Comparison of ENCODE assay signal across 8 cellular contexts in the genomic region with DNA sequence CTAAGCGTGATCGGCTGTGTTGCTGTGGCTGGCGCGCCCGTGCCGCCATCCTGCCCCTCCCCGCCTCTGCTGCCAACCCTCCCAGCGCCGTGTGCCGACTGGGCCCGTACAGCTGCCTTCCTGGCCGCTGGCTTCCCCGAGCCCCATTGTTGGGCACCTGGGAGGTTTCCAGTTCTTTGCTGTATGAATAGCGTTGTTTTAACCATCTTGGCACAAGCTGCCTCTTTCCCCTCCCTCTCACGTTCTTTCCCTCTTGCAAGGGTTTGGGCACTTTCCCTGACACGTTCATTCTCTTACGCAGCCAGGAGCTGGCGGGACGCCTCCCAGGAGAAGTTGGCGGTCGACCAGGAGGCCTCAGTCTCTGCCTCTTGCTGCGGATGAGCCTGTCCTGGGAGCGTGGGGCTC. TPM values are rescaled to one million over a fixed set of nuclear protein-coding genes. Genes with fewer than 3 reads are reported as not detected.
DNase-seq lines count a peak whose midpoint lies in the region; ATAC-seq, FAIRE-seq and TF ChIP-seq lines count a peak whose summit lies in the region.
"Had no signal": no experiment of that assay in that cellular context is flagged by ENCODE, and none has a peak within 500 bp of the region (broad histone marks: within the 10 kb centered on the region; RNA-seq: fewer than 3 reads in every experiment).

No MANE protein-coding gene starts in this region.

- H3K4me1 ChIP-seq in transverse colon: peaks cover 11 to 14% (median 12%) of the 10 kb centered on the region in 4 donors

- DNase-seq in M059J (ENCODE audit: low read depth) (peak; percentile 80), bronchial epithelial cell (ENCODE audit: low read depth) (peak; percentile 21), left lobe of liver (ENCODE audit: low spot score) (peak; percentile 97), transverse colon (peak; percentile 71)
- no peak for DNase-seq in activated naive CD4-positive, alpha-beta T cell treated with Interleukin-2 at 50 U/mL for 16 hours

- peak; percentile 23 for FAIRE-seq in bronchial epithelial cell (lab: Jason Lieb, UNC)

- H3K27me3 ChIP-seq in bronchial epithelial cell (ENCODE audit: control insufficient read depth, insufficient read depth, low read length) (peaks cover 5% of the 10 kb centered on the region), transverse colon (no peaks in the 10 kb centered on the region)

- H3K27ac ChIP-seq in transverse colon: peak overlapping the region in 1 of 4 donors; percentile 62

- in situ Hi-C loops in transverse colon (cut with MboI; ENCODE audit: low pct_ligation_motif_present in 1 of 4, low pct_unique_long_range_greater_than_20kb in 1 of 4, low sequenced_read_pairs in 3 of 4): no loop called here

- intact Hi-C loops in transverse colon (cut with DNase I; ENCODE audit: low total_unique reads): no loop called here

- H3K4me3 ChIP-seq in bronchial epithelial cell (ENCODE audit: low read depth, low read length): no peak overlapping the region
- no peak overlapping the region for H3K4me3 ChIP-seq in transverse colon
- H3K4me3 ChIP-seq: skin epidermis had no signal

- peak; percentile 63 for ATAC-seq in left lobe of liver
- no peak for ATAC-seq in GM18520 (IDR thresholded peaks at IDR 0.05; ENCODE audit: unreplicated experiment)
- ATAC-seq in GM21390 (IDR thresholded peaks at IDR 0.05; ENCODE audit: unreplicated experiment): no peak

- H3K36me3 ChIP-seq in bronchial epithelial cell (ENCODE audit: control insufficient read depth, insufficient read depth, low read length) (no peaks in the 10 kb centered on the region), transverse colon (no peaks in the 10 kb centered on the region)

- H3K9me3 ChIP-seq in transverse colon: no peaks in the 10 kb centered on the region

- TF ChIP-seq POLR2A in transverse colon (IDR thresholded peaks at IDR 0.05): no peak

- WGBS in transverse colon (ENCODE audit: low coverage in 1 of 2), 2 donors: 0 to 19% methylated on average over 5 to 16 of the region's 23 CpGs

- no peak for TF ChIP-seq CTCF in bronchial epithelial cell (IDR thresholded peaks at IDR 0.05; ENCODE audit: insufficient read depth, low read length, severe bottlenecking)
- no peak for TF ChIP-seq CTCF in transverse colon (IDR thresholded peaks at IDR 0.05)

- no peak for TF ChIP-seq EP300 in transverse colon (IDR thresholded peaks at IDR 0.05; ENCODE audit: low read depth)

RNA-seq across cellular contexts. Expression of gene RXRA, which starts 43.1 kb away (rescaled TPM):
- 12.5 and 22.6 TPM in 2 replicates for total RNA-seq in M059J (2014; rRNA removed; shearing (Covaris generic))
- total RNA-seq in bronchial epithelial cell (16.8 and 21.3 TPM in 2 replicates), left lobe of liver (163 TPM), transverse colon (10 to 100 TPM; 27.3 to 70.5 (median 58.6) TPM)
